ENCODE assay signal across 8 cellular contexts in the genomic region with DNA sequence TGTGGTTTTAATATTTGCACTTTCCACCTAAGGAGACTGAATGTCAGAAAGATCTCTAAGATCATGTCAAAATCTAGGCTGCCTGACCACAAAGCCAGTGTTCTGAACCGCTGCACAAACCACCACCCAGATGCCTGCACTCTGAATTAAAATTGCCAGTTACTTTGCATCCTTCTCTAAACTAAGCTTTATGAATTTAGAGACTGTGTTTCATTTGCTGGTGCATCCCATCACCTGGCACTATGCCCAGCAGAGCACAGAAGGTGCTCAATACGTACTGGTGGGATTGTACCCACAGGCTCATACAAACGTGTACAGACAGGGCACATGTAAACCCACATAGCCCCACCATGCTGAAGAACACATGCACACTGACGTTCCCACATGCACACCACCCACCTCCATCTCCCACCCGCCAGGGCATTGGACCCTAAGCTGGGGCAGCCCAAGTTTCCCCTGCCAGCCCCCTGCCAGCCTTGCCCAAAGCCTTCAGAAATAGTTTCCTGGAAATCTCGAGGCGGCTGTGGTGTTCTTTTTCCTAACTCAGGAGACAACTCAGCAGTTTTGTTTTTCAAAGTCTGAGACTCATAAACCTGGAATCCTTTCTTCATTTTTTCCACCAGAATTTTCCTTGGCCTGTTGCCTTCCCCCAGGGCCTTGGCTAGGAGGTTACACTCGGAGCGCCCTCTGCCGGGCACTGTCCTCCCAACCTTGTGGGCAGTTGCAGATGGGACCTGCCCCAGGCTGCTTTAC. TPM values are rescaled to one million over a fixed set of nuclear protein-coding genes. Genes with fewer than 3 reads are reported as not detected.
DNase-seq lines count a peak whose midpoint lies in the region; ATAC-seq and TF ChIP-seq lines count a peak whose summit lies in the region.

No MANE protein-coding gene starts in this region.

- RAD21 ChIA-PET in HCT116 (lab: Charles Lee; ENCODE audit: low non-redundant PET in 1 of 2, low total read pairs in 2 of 2, uncharacterized antibody in 2 of 2, unreplicated experiment in 2 of 2) = interaction anchor here in 1 of 2 experiments (0.6 to 1.1 kb wide), 2 partner anchors 178 to 180 kb away, joined by 3 to 4 read pairs; no protein-coding TSS in a partner anchor

- H3K4me3 ChIP-seq in HCT116 (replicated peaks in 1 of 2; ENCODE audit: low read depth in 1 of 2, low read length in 2 of 2) (no peak overlapping the region), ascending aorta (peak overlapping the region; percentile 13 to 35), right cardiac atrium (ENCODE audit: low read length) (no peak overlapping the region), retinal pigment epithelial cell (ENCODE audit: low read length) (peak overlapping the region; percentile 12)

- H3K4me1 ChIP-seq in HCT116 (ENCODE audit: control insufficient read depth in 1 of 2, insufficient read depth in 2 of 2, low read length in 2 of 2) = peaks cover 18 to 23% of the 10 kb centered on the region in 2 experiments
- peaks cover 31 to 77% of the 10 kb centered on the region in 2 donors for H3K4me1 ChIP-seq in ascending aorta
- peaks cover 15% of the 10 kb centered on the region for H3K4me1 ChIP-seq in right cardiac atrium (ENCODE audit: control insufficient read depth, insufficient read depth, low read length)

- no TSS peak for BruUV-seq in HCT116 (replicated peaks; lab: Mats Ljungman, UMichigan)

- DNase-seq in DMS79 (lab: John Stamatoyannopoulos, UW) (peak; percentile 64), HCT116 (ENCODE audit: low read depth, low spot score) (peak; percentile 83), NCI-H1930 (lab: John Stamatoyannopoulos, UW) (peak; percentile 45 to 79), T-helper 22 cell (ENCODE audit: low read depth) (peak; percentile 65), ascending aorta (ENCODE audit: low spot score in 2 of 2) (peak; percentile 68 to 98), right cardiac atrium (peak; percentile 94 to 99 (median 97)), retinal pigment epithelial cell (ENCODE audit: low read depth) (peak; percentile 66)

- peak overlapping the region; percentile 28 for H3K4me2 ChIP-seq in HCT116 (ENCODE audit: low read length)

- peak; percentile 93 to 98 (median 97) for TF ChIP-seq CTCF in HCT116 (IDR thresholded peaks at IDR 0.05 in 2 of 3, conservative IDR thresholded peaks at IDR 0.05 in 1 of 3; ENCODE audit: borderline replicate concordance in 1 of 3, insufficient read depth in 1 of 3, low read depth in 2 of 3, low read length in 2 of 3)
- TF ChIP-seq CTCF in ascending aorta (IDR thresholded peaks at IDR 0.05) = peak; percentile 86 to 92 (median 89)
- TF ChIP-seq CTCF in retinal pigment epithelial cell (conservative IDR thresholded peaks at IDR 0.05; ENCODE audit: low read depth, low read length) = peak; percentile 95

- ATAC-seq in HCT116 (peak; percentile 98), right cardiac atrium (peak; percentile 81 to 84), GM18517 (IDR thresholded peaks at IDR 0.05; ENCODE audit: unreplicated experiment) (no peak)

- intact Hi-C loops in HCT116 (cut with micrococcal nuclease) = loop anchor here (1.0 to 5.0 kb wide), 5 partner anchors 59 to 317 kb away; partner anchors contain the start of genes FBXW2 and PHF19
- intact Hi-C loops in ascending aorta (cut with DNase I) = loop anchor here (1.0 to 10.0 kb wide), 7 partner anchors 20 to 349 kb away; partner anchors contain the start of genes FBXW2 and PHF19
- intact Hi-C loops in right cardiac atrium (cut with DNase I) = loop anchor here in 3 of 4 donors (5.0 to 10.0 kb wide), 5 partner anchors 59 to 181 kb away; partner anchors contain the start of genes FBXW2 (in 1 of the 3) and PHF19 (in 1 of the 3)

- no peaks in the 10 kb centered on the region for H3K79me2 ChIP-seq in HCT116 (ENCODE audit: insufficient read depth, low read length)

- H3K9me3 ChIP-seq in HCT116 (ENCODE audit: control insufficient read depth in 1 of 2, insufficient read depth in 1 of 2, low read depth in 1 of 2, low read length in 2 of 2) (no peaks in the 10 kb centered on the region), ascending aorta (no peaks in the 10 kb centered on the region), right cardiac atrium (ENCODE audit: control insufficient read depth, low read length) (no peaks in the 10 kb centered on the region)

- 12% methylated on average over 10 of the region's 10 CpGs for WGBS in right cardiac atrium

- peak overlapping the region; percentile 75 for H2AFZ ChIP-seq in HCT116 (ENCODE audit: low read depth, low read length, poor library complexity, severe bottlenecking)

- TF ChIP-seq RAD21 in HCT116 (IDR thresholded peaks at IDR 0.05; ENCODE audit: low read depth) = peak; percentile 95

- H3K27ac ChIP-seq in HCT116 (ENCODE audit: low read depth, low read length) (peak overlapping the region; percentile 36; the same call in 1 of the 2 replicates), ascending aorta (peak overlapping the region; percentile 97 to 98), right cardiac atrium (ENCODE audit: low read length) (peak overlapping the region; percentile 55)

- no peak for TF ChIP-seq POLR2A in HCT116 (IDR thresholded peaks at IDR 0.05; ENCODE audit: borderline replicate concordance, extremely low read depth, insufficient read depth, insufficient read length)

- no peaks in the 10 kb centered on the region for H3K27me3 ChIP-seq in HCT116 (ENCODE audit: insufficient read depth, low read length)
- no peaks in the 10 kb centered on the region for H3K27me3 ChIP-seq in ascending aorta
- no peaks in the 10 kb centered on the region for H3K27me3 ChIP-seq in right cardiac atrium (ENCODE audit: control insufficient read depth, insufficient read depth)

- H3K9me2 ChIP-seq in HCT116 (ENCODE audit: insufficient read depth) = no peaks in the 10 kb centered on the region

- H4K20me1 ChIP-seq in HCT116 (ENCODE audit: insufficient read depth) = no peaks in the 10 kb centered on the region

- POLR2A ChIA-PET in HCT116 (lab: Charles Lee) = no interaction called here

- CTCF ChIA-PET in HCT116 (lab: Charles Lee) = interaction anchor here (0.7 to 3.9 kb wide), 4 partner anchors 12 to 180 kb away, joined by 3 to 29 read pairs (median 5); no protein-coding TSS in a partner anchor

- H3K9ac ChIP-seq in HCT116 (ENCODE audit: low read length) = no peak overlapping the region

- H3K36me3 ChIP-seq in HCT116 (ENCODE audit: control insufficient read depth in 1 of 2, insufficient read depth in 2 of 2, low read length in 2 of 2) = no peaks in the 10 kb centered on the region
- no peaks in the 10 kb centered on the region for H3K36me3 ChIP-seq in ascending aorta

TF ChIP-seq in HCT116, 20 proteins besides CTCF, POLR2A, EP300 and RAD21 (continues in another document):
- no peak for TF ChIP-seq ZBTB33 (IDR thresholded peaks at IDR 0.05; ENCODE audit: extremely low read depth, insufficient replicate concordance, low read length)
- no peak for TF ChIP-seq SRF (IDR thresholded peaks at IDR 0.05; ENCODE audit: low read depth)
- no peak for TF ChIP-seq ELF1 (IDR thresholded peaks at IDR 0.05; ENCODE audit: borderline replicate concordance, low read depth)
- TF ChIP-seq POLR2AphosphoS5 (IDR thresholded peaks at IDR 0.05; ENCODE audit: low read depth, low read length) = peak; percentile 35; the same call in 1 of the 2 replicates
- TF ChIP-seq, protein P1, sequence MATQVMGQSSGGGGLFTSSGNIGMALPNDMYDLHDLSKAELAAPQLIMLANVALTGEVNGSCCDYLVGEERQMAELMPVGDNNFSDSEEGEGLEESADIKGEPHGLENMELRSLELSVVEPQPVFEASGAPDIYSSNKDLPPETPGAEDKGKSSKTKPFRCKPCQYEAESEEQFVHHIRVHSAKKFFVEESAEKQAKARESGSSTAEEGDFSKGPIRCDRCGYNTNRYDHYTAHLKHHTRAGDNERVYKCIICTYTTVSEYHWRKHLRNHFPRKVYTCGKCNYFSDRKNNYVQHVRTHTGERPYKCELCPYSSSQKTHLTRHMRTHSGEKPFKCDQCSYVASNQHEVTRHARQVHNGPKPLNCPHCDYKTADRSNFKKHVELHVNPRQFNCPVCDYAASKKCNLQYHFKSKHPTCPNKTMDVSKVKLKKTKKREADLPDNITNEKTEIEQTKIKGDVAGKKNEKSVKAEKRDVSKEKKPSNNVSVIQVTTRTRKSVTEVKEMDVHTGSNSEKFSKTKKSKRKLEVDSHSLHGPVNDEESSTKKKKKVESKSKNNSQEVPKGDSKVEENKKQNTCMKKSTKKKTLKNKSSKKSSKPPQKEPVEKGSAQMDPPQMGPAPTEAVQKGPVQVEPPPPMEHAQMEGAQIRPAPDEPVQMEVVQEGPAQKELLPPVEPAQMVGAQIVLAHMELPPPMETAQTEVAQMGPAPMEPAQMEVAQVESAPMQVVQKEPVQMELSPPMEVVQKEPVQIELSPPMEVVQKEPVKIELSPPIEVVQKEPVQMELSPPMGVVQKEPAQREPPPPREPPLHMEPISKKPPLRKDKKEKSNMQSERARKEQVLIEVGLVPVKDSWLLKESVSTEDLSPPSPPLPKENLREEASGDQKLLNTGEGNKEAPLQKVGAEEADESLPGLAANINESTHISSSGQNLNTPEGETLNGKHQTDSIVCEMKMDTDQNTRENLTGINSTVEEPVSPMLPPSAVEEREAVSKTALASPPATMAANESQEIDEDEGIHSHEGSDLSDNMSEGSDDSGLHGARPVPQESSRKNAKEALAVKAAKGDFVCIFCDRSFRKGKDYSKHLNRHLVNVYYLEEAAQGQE (IDR thresholded peaks at IDR 0.05; ENCODE audit: low read depth) = no peak
- no peak for TF ChIP-seq SIN3A (IDR thresholded peaks at IDR 0.05; ENCODE audit: low read depth)
- TF ChIP-seq ZFX (IDR thresholded peaks at IDR 0.05) = no peak
- no peak for TF ChIP-seq SP1 (IDR thresholded peaks at IDR 0.05; ENCODE audit: low read depth)

RNA-seq across cellular contexts. Expression of gene TRAF1, which starts 9.6 kb away (rescaled TPM):
- total RNA-seq in HCT116 (2021; ENCODE audit: unreplicated experiment) (1.7 TPM), ascending aorta (16.7 TPM), right cardiac atrium (1 to 10 TPM; 4.1 to 6.1 (median 5.1) TPM)
- polyA plus RNA-seq in HCT116 (2012) = 0.94 and 1.2 TPM in 2 replicates
- 3.9 TPM for polyA plus RNA-seq in right cardiac atrium

RNA-seq across cellular contexts. Expression of gene PHF19, which starts 59.2 kb away (rescaled TPM):
- total RNA-seq in HCT116 (2021; ENCODE audit: unreplicated experiment) (74.0 TPM), ascending aorta (33.0 TPM), right cardiac atrium (10 to 100 TPM; 16.0 to 21.3 (median 19.7) TPM)
- polyA plus RNA-seq in HCT116 (2012) = 69.8 and 83.1 TPM in 2 replicates
- polyA plus RNA-seq in right cardiac atrium = 16.2 TPM

Comparison
In these comparisons a context has a peak if more than half of its experiments do, and no peak if none do; other contexts are left out.
1. H3K27ac ChIP-seq: peak in every context shown above with its lines; median percentile 98 in ascending aorta; 55 in right cardiac atrium; 36 in HCT116.
2. H3K4me3 ChIP-seq: peak in ascending aorta (2 of 2) and retinal pigment epithelial cell (single experiment); none in HCT116 (0 of 2) and right cardiac atrium (single experiment).
3. Peak in every context shown above with its lines, with median percentiles within 50 percentile points of each other: DNase-seq and CTCF ChIP-seq.